In genomic region chr10:61721431-61721830, GRCh38 we compare ENCODE assay signal across 30 cellular contexts. TPM values are rescaled to one million over a fixed set of nuclear protein-coding genes. Genes with fewer than 3 reads are reported as not detected.
"Had no signal": no experiment of that assay in that cellular context is flagged by ENCODE, and none has a peak within 500 bp of the region (broad histone marks: within the 10 kb centered on the region; RNA-seq: fewer than 3 reads in every experiment).

No MANE protein-coding gene starts in this region.

- H3K4me1 ChIP-seq: adrenal gland, breast epithelium, colonic mucosa, SJSA1 had no signal

- FAIRE-seq: RCC 7860 had no signal

- H3K9me3 ChIP-seq: colonic mucosa, SJSA1 had no signal

- ATAC-seq: activated CD4-positive, alpha-beta T cell treated with anti-CD3 and anti-CD28 coated beads for 36 hours; activated T-cell treated with anti-CD3 and anti-CD28 coated beads, Interleukin-2, amount 50 U/mL, for 72 hours; SK-N-SH treated with all-trans-retinoic acid at 6 μM for 48 hours; T-cell had no signal

- DNase-seq: activated CD4-positive, alpha-beta memory T cell treated with anti-CD3 and anti-CD28 coated beads, Interleukin-2, amount 10 ng/mL, durations not matched to agents 7 days and 5 days; activated CD4-positive, alpha-beta T cell treated with anti-CD3 and anti-CD28 coated beads for 36 hours; activated CD4-positive, alpha-beta T cell treated with anti-CD3 and anti-CD28 coated beads, Interleukin-2, amount 50 U/mL, for 1 hour; activated naive CD4-positive, alpha-beta T cell treated with anti-CD3 and anti-CD28 coated beads, Interleukin-2, amount 50 U/mL, for 16 hours; activated naive CD8-positive, alpha-beta T cell treated with anti-CD3 and anti-CD28 coated beads, Interleukin-2, amount 10 ng/mL, durations not matched to agents 7 days and 5 days; activated T-cell treated with anti-CD3 and anti-CD28 coated beads, Interleukin-2, amount 50 U/mL, for 72 hours; adrenal gland; anterior cingulate cortex; caudate nucleus; colonic mucosa; KG1; NCI-H1092; NCI-H1417; NCI-H1930; NCI-H2171 treated with DMSO at 0.1 percent for 48 hours; NCI-H226; NCI-H510A; NCI-H69; NK-92 treated with Interleukin-12 subunit alpha and Interleukin-12 subunit beta, amount 100 ng/mL, for 24 hours; SHP77; T-cell; T-helper 2 cell; WERI-Rb-1 had no signal

- H3K4me3 ChIP-seq: adrenal gland, breast epithelium, colonic mucosa, SJSA1 had no signal

- H3K36me3 ChIP-seq: adrenal gland, breast epithelium, colonic mucosa, SJSA1, WERI-Rb-1 had no signal

- H3K27me3 ChIP-seq: adrenal gland, breast epithelium, colonic mucosa, SJSA1 had no signal

- H3K27ac ChIP-seq: adrenal gland, breast epithelium, colonic mucosa, SJSA1, WERI-Rb-1 had no signal

RNA-seq across cellular contexts. Expression of gene CABCOCO1, which starts 58.7 kb away (rescaled TPM):
- total RNA-seq: activated CD4-positive, alpha-beta memory T cell treated with anti-CD3 and anti-CD28 coated beads, Interleukin-2, amount 10 ng/mL, durations not matched to agents 7 days and 5 days; activated CD4-positive, alpha-beta T cell treated with anti-CD3 and anti-CD28 coated beads for 36 hours; activated CD8-positive, alpha-beta memory T cell treated with anti-CD3 and anti-CD28 coated beads for 36 hours; activated naive CD8-positive, alpha-beta T cell treated with anti-CD3 and anti-CD28 coated beads, Interleukin-2, amount 10 ng/mL, durations not matched to agents 7 days and 5 days; activated T-cell treated with anti-CD3 and anti-CD28 coated beads, Interleukin-2, amount 50 U/mL, for 72 hours; activated T-helper 2 cell treated with anti-CD3 and anti-CD28 coated beads, Interferon-gamma antibody, Interleukin-2, Interleukin-4, amounts not matched to agents 10 μg/mL and 5 μg/mL and 100 μg/mL, durations not matched to agents 14 hours and 24 hours and 36 hours; colonic mucosa; MCF 10A; T-cell had no signal
